ENCODE assay signal across 24 cellular contexts in the genomic region with DNA sequence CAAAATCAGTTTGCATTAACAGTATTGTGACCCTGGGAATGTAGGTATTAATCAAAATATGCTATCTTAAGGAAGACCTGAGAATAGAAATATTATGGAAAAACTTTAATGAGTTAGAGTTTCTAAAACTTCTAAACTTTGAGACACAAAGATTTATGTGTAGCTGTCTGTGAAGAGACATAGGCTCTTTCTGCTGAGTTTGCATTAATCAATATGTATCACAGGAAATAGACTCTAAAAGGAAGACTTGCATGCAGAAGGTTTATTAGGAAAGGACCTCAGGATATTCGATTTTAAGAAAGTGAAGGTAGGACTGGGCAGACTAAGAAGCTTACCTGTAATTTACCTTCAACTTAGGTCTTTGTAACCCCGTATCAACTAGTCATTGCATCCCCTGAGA.
"Had no signal": no experiment of that assay in that cellular context is flagged by ENCODE, and none has a peak within 500 bp of the region (broad histone marks: within the 10 kb centered on the region; RNA-seq: fewer than 3 reads in every experiment).

No MANE protein-coding gene starts in this region.

- H3K9me3 ChIP-seq: esophagus squamous epithelium, gastrocnemius medialis, lower lobe of right lung, mucosa of descending colon had no signal

- ATAC-seq: gastrocnemius medialis; heart right ventricle; left cardiac atrium; left lung; left ventricle myocardium superior; lower lobe of right lung; mucosa of descending colon; naive thymus-derived CD8-positive, alpha-beta T cell had no signal

- H3K4me3 ChIP-seq: coronary artery, dorsolateral prefrontal cortex, esophagus squamous epithelium, gastrocnemius medialis, heart right ventricle, left lung, lower lobe of right lung, mucosa of descending colon had no signal

- FAIRE-seq: endothelial cell of umbilical vein, islet of Langerhans, keratinocyte had no signal

- H3K4me1 ChIP-seq: esophagus squamous epithelium, gastrocnemius medialis, heart right ventricle, left lung, lower lobe of right lung had no signal

- H3K36me3 ChIP-seq: esophagus squamous epithelium, gastrocnemius medialis, heart right ventricle, left lung, lower lobe of right lung had no signal

- H3K27me3 ChIP-seq: dorsolateral prefrontal cortex, esophagus squamous epithelium, gastrocnemius medialis, heart right ventricle, left lung had no signal

- H3K27ac ChIP-seq: coronary artery, dorsolateral prefrontal cortex, esophagus squamous epithelium, gastrocnemius medialis, heart right ventricle, left lung, lower lobe of right lung had no signal

- DNase-seq: dermis blood vessel endothelial cell; dorsolateral prefrontal cortex; effector CD4-positive, alpha-beta T cell; effector memory CD4-positive, alpha-beta T cell; esophagus squamous epithelium; foreskin fibroblast; foreskin melanocyte; gastrocnemius medialis; glutamatergic neuron; head of caudate nucleus; heart right ventricle; hippocampal formation; left cardiac atrium; left lung; left ventricle myocardium superior; lower lobe of right lung; mesenchymal stem cell; mucosa of descending colon; naive B cell; naive thymus-derived CD8-positive, alpha-beta T cell had no signal
